ENCODE assay signal across 32 cellular contexts in genomic region chr3:111283165-111283564, GRCh38.
"Had no signal": no experiment of that assay in that cellular context is flagged by ENCODE, and none has a peak within 500 bp of the region (broad histone marks: within the 10 kb centered on the region; RNA-seq: fewer than 3 reads in every experiment).

No MANE protein-coding gene starts in this region.

- H3K36me3 Mint-ChIP-seq: mesothelial cell of epicardium; naive B cell; natural killer cell; stimulated activated effector memory CD8-positive, alpha-beta T cell treated with anti-CD3 and anti-CD28 coated beads, Interleukin-12 subunit alpha, Interleukin-12 subunit beta, amount 100 ng/mL, for 72 hours had no signal

- H3K36me3 ChIP-seq: lower lobe of right lung, pancreas, prostate gland, thyroid gland, transverse colon, upper lobe of left lung, vagina had no signal

- H3K4me1 ChIP-seq: lower lobe of right lung, pancreas, prostate gland, thyroid gland, transverse colon, upper lobe of left lung, vagina had no signal

- H3K27me3 Mint-ChIP-seq: naive B cell; stimulated activated naive CD8-positive, alpha-beta T cell treated with anti-CD3 and anti-CD28 coated beads, Interleukin-15, amount 100 ng/mL, for 72 hours had no signal

- H3K4me3 ChIP-seq: lower lobe of right lung, pancreas, prostate gland, skin epidermis, thyroid gland, transverse colon, upper lobe of left lung, vagina had no signal

- H3K9me3 Mint-ChIP-seq: mesothelial cell of epicardium; naive B cell; natural killer cell; stimulated activated effector memory CD8-positive, alpha-beta T cell treated with anti-CD3 and anti-CD28 coated beads, Interleukin-12 subunit alpha, Interleukin-12 subunit beta, amount 100 ng/mL, for 72 hours; stimulated activated naive CD8-positive, alpha-beta T cell treated with anti-CD3 and anti-CD28 coated beads, Interleukin-15, amount 100 ng/mL, for 72 hours had no signal

- H3K4me3 Mint-ChIP-seq: mesothelial cell of epicardium; naive B cell; natural killer cell; stimulated activated effector memory CD8-positive, alpha-beta T cell treated with anti-CD3 and anti-CD28 coated beads, Interleukin-12 subunit alpha, Interleukin-12 subunit beta, amount 100 ng/mL, for 72 hours; stimulated activated naive CD8-positive, alpha-beta T cell treated with anti-CD3 and anti-CD28 coated beads, Interleukin-15, amount 100 ng/mL, for 72 hours had no signal

- H3K27me3 ChIP-seq: pancreas, thyroid gland, transverse colon, upper lobe of left lung, vagina had no signal

- H3K4me1 Mint-ChIP-seq: mesothelial cell of epicardium, naive B cell had no signal

- H3K27ac Mint-ChIP-seq: mesothelial cell of epicardium; naive B cell; natural killer cell; stimulated activated effector memory CD8-positive, alpha-beta T cell treated with anti-CD3 and anti-CD28 coated beads, Interleukin-12 subunit alpha, Interleukin-12 subunit beta, amount 100 ng/mL, for 72 hours; stimulated activated naive CD8-positive, alpha-beta T cell treated with anti-CD3 and anti-CD28 coated beads, Interleukin-15, amount 100 ng/mL, for 72 hours had no signal

- H3K27ac ChIP-seq: lower lobe of right lung, pancreas, prostate gland, skin epidermis, thyroid gland, transverse colon, upper lobe of left lung, vagina had no signal

- DNase-seq: hippocampal formation; kidney glomerular epithelial cell; left cardiac atrium; left ventricle myocardium superior; lower lobe of right lung; mammary epithelial cell; mesendoderm; naive B cell; natural killer cell; nucleus accumbens; pancreas; posterior cingulate gyrus; retina; right cardiac atrium; stimulated activated CD4-positive, alpha-beta T cell treated with anti-CD3 and anti-CD28 coated beads, Interleukin-12 subunit alpha, Interleukin-12 subunit beta, amount 100 ng/mL, for 4 hours; stimulated activated CD4-positive, alpha-beta T cell treated with anti-CD3 and anti-CD28 coated beads, Interleukin-15, amount 100 ng/mL, for 24 hours; stimulated activated CD4-positive, alpha-beta T cell treated with anti-CD3 and anti-CD28 coated beads, Interleukin-2, amount 100 ng/mL, for 24 hours; stimulated activated CD4-positive, alpha-beta T cell treated with anti-CD3 and anti-CD28 coated beads, Interleukin-4, amount 100 ng/mL, for 24 hours; stimulated activated naive CD4-positive, alpha-beta T cell treated with Interleukin-2 at 50 U/mL for 16 hours; stimulated activated naive CD8-positive, alpha-beta T cell treated with anti-CD3 and anti-CD28 coated beads, Interleukin-15, amount 100 ng/mL, for 72 hours; substantia nigra; thyroid gland; transverse colon; upper lobe of left lung had no signal

- FAIRE-seq: keratinocyte, pancreas had no signal

- ATAC-seq: left cardiac atrium; left lobe of liver; left ventricle myocardium superior; lower lobe of right lung; natural killer cell; pancreas; right cardiac atrium; sciatic nerve; stimulated activated effector memory CD8-positive, alpha-beta T cell treated with anti-CD3 and anti-CD28 coated beads, Interleukin-12 subunit alpha, Interleukin-12 subunit beta, amount 100 ng/mL, for 72 hours; stimulated activated naive CD8-positive, alpha-beta T cell treated with anti-CD3 and anti-CD28 coated beads, Interleukin-15, amount 100 ng/mL, for 72 hours had no signal

- H3K9me3 ChIP-seq: lower lobe of right lung, pancreas, prostate gland, thyroid gland, transverse colon, upper lobe of left lung, vagina had no signal
